In the genomic region with DNA sequence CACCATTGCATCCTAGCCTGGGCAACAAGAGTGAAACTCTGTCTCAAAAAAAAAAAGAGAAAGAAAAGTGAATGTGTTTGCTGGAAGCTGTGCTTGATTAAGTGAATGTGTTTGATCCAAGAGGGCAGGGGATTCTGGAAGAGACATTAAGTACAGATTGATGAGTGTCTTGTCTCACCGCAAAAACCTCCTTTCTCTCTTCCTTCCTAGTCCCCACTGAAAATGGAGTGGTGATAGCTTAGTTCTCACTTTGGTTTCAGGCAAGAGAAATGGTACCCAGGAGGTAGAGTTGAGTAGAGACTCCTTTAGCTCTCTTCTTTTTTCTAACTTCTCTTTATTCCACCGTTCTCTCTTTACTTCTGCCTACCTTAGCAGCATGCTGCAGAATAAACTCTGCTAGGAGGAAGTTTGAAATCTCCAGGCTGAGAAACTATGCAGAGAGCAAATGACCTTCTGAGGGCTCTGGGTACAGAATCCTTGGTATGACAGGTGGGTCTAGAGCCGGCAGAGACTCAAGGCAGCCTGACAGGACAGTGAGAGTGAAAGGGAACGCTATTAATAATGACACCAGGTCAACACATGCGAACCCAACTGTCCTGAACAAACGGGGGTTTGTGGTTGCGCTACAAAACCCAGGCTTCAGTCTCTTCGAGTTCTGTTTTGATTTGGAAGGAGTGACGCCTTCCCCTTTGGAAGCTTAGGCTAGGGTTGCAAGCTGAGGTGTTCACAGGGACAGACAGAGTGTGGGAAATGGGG, we compare ENCODE assay signal across 12 cellular contexts.
DNase-seq lines count a peak whose midpoint lies in the region; ATAC-seq lines count a peak whose summit lies in the region.
"Had no signal": no experiment of that assay in that cellular context is flagged by ENCODE, and none has a peak within 500 bp of the region (broad histone marks: within the 10 kb centered on the region; RNA-seq: fewer than 3 reads in every experiment).

No MANE protein-coding gene starts in this region.

- no peaks in the 10 kb centered on the region for H3K27me3 ChIP-seq in skeletal muscle tissue (ENCODE audit: control insufficient read depth in 3 of 3, insufficient read depth in 3 of 3, low read length in 3 of 3)
- H3K27me3 ChIP-seq: gastroesophageal sphincter had no signal

- H3K36me3 ChIP-seq in skeletal muscle tissue (ENCODE audit: control insufficient read depth in 3 of 3, insufficient read depth in 3 of 3, low read length in 3 of 3): no peaks in the 10 kb centered on the region
- H3K36me3 ChIP-seq: gastroesophageal sphincter had no signal

- peak overlapping the region; percentile 21 for H3K27ac ChIP-seq in skeletal muscle tissue (ENCODE audit: low read depth, low read length)

- POLR2A ChIA-PET in activated CD4-positive, alpha-beta T cell treated with anti-CD3 and anti-CD28 coated beads for 36 hours (lab: Charles Lee): no interaction called here
- POLR2A ChIA-PET in activated CD4-positive, alpha-beta memory T cell treated with anti-CD3 and anti-CD28 coated beads for 36 hours (lab: Charles Lee): interaction anchor here (0.8 to 1.1 kb wide), 2 partner anchors 39 to 74 kb away, joined by 3 to 4 read pairs; no protein-coding TSS in a partner anchor

- no peak for DNase-seq in activated CD4-positive, alpha-beta T cell treated with anti-CD3 and anti-CD28 coated beads for 36 hours
- no peak for DNase-seq in activated CD4-positive, alpha-beta T cell treated with anti-CD3 and anti-CD28 coated beads, Interleukin-2, amount 50 U/mL, for 1 hour
- DNase-seq in activated CD4-positive, alpha-beta memory T cell treated with anti-CD3 and anti-CD28 coated beads for 36 hours: no peak
- DNase-seq in head of caudate nucleus: no peak
- DNase-seq in stimulated activated CD4-positive, alpha-beta T cell treated with anti-CD3 and anti-CD28 coated beads, Interleukin-2, amount 100 ng/mL, for 48 hours: no peak
- no peak for DNase-seq in kidney glomerular epithelial cell (lab: John Stamatoyannopoulos, UW)
- DNase-seq: ACHN, NCI-H187 treated with DMSO at 0.1 percent for 48 hours had no signal

- no peaks in the 10 kb centered on the region for H3K9me3 Mint-ChIP-seq in activated CD4-positive, alpha-beta T cell treated with anti-CD3 and anti-CD28 coated beads for 36 hours (ENCODE audit: low read depth)
- H3K9me3 Mint-ChIP-seq in activated CD4-positive, alpha-beta memory T cell treated with anti-CD3 and anti-CD28 coated beads for 36 hours: no peaks in the 10 kb centered on the region

- H3K4me3 ChIP-seq in skeletal muscle tissue (ENCODE audit: low read length in 3 of 3): peak overlapping the region in 1 of 3 donors; percentile 15

- peak overlapping the region in 2 of 3 donors; percentile 27 to 57 for H3K9ac ChIP-seq in skeletal muscle tissue (ENCODE audit: low read depth in 1 of 3, low read length in 3 of 3)

- H3K4me1 ChIP-seq in skeletal muscle tissue (ENCODE audit: control insufficient read depth in 3 of 3, insufficient read depth in 3 of 3, low read length in 3 of 3): peaks cover 79 to 87% (median 83%) of the 10 kb centered on the region in 3 donors

- no peaks in the 10 kb centered on the region for H3K9me3 ChIP-seq in skeletal muscle tissue (ENCODE audit: control insufficient read depth in 3 of 3, low read length in 3 of 3)
- H3K9me3 ChIP-seq: gastroesophageal sphincter had no signal

- no peaks in the 10 kb centered on the region for H3K27me3 Mint-ChIP-seq in activated CD4-positive, alpha-beta T cell treated with anti-CD3 and anti-CD28 coated beads for 36 hours
- H3K27me3 Mint-ChIP-seq in activated CD4-positive, alpha-beta memory T cell treated with anti-CD3 and anti-CD28 coated beads for 36 hours: no peaks in the 10 kb centered on the region

- intact Hi-C loops in activated CD4-positive, alpha-beta T cell treated with anti-CD3 and anti-CD28 coated beads for 36 hours (cut with DNase I, micrococcal nuclease): no loop called here
- intact Hi-C loops in activated CD4-positive, alpha-beta memory T cell treated with anti-CD3 and anti-CD28 coated beads for 36 hours (cut with micrococcal nuclease): no loop called here
- intact Hi-C loops in head of caudate nucleus (cut with DNase I): no loop called here

- H3K4me3 Mint-ChIP-seq in activated CD4-positive, alpha-beta T cell treated with anti-CD3 and anti-CD28 coated beads for 36 hours: no peak overlapping the region
- no peak overlapping the region for H3K4me3 Mint-ChIP-seq in activated CD4-positive, alpha-beta memory T cell treated with anti-CD3 and anti-CD28 coated beads for 36 hours

- peak; percentile 38 for ATAC-seq in activated CD4-positive, alpha-beta T cell treated with anti-CD3 and anti-CD28 coated beads for 36 hours
- peak; percentile 58 for ATAC-seq in HG02571 (IDR thresholded peaks at IDR 0.05; ENCODE audit: unreplicated experiment)
- ATAC-seq: gastroesophageal sphincter, Right ventricle myocardium inferior had no signal

- peak overlapping the region; percentile 42 for H3K27ac Mint-ChIP-seq in activated CD4-positive, alpha-beta T cell treated with anti-CD3 and anti-CD28 coated beads for 36 hours
- H3K27ac Mint-ChIP-seq in activated CD4-positive, alpha-beta memory T cell treated with anti-CD3 and anti-CD28 coated beads for 36 hours: peak overlapping the region; percentile 36

- H3K4me1 Mint-ChIP-seq in activated CD4-positive, alpha-beta T cell treated with anti-CD3 and anti-CD28 coated beads for 36 hours: peaks cover 77% of the 10 kb centered on the region
- H3K4me1 Mint-ChIP-seq in activated CD4-positive, alpha-beta memory T cell treated with anti-CD3 and anti-CD28 coated beads for 36 hours (ENCODE audit: low read depth): peaks cover 85% of the 10 kb centered on the region

- CTCF ChIA-PET in activated CD4-positive, alpha-beta T cell treated with anti-CD3 and anti-CD28 coated beads for 36 hours (lab: Charles Lee): interaction anchor here (0.6 to 2.1 kb wide), 5 partner anchors 10 to 389 kb away, joined by 3 to 5 read pairs (median 3); no protein-coding TSS in a partner anchor
- CTCF ChIA-PET in activated CD4-positive, alpha-beta memory T cell treated with anti-CD3 and anti-CD28 coated beads for 36 hours (lab: Charles Lee): interaction anchor here (0.6 to 1.3 kb wide), 3 partner anchors 43 to 59 kb away, joined by 3 to 5 read pairs (median 3); no protein-coding TSS in a partner anchor

- peaks cover 5% of the 10 kb centered on the region for H3K36me3 Mint-ChIP-seq in activated CD4-positive, alpha-beta T cell treated with anti-CD3 and anti-CD28 coated beads for 36 hours (ENCODE audit: low read depth)
- H3K36me3 Mint-ChIP-seq in activated CD4-positive, alpha-beta memory T cell treated with anti-CD3 and anti-CD28 coated beads for 36 hours: no peaks in the 10 kb centered on the region
